Comparison of ENCODE assay signal across 23 cellular contexts in genomic region chr3:69118555-69118954, GRCh38. TPM values are rescaled to one million over a fixed set of nuclear protein-coding genes. Genes with fewer than 3 reads are reported as not detected.
DNase-seq lines count a peak whose midpoint lies in the region; ATAC-seq and TF ChIP-seq lines count a peak whose summit lies in the region.
"Had no signal": no experiment of that assay in that cellular context is flagged by ENCODE, and none has a peak within 500 bp of the region (broad histone marks: within the 10 kb centered on the region; RNA-seq: fewer than 3 reads in every experiment).

No MANE protein-coding gene starts in this region.

- no peak for DNase-seq in left ventricle myocardium inferior
- DNase-seq in heart left ventricle: no peak
- no peak for DNase-seq in psoas muscle
- DNase-seq in substantia nigra (lab: John Stamatoyannopoulos, UW): no peak
- no peak for DNase-seq in activated CD4-positive, alpha-beta memory T cell treated with anti-CD3 and anti-CD28 coated beads, Interleukin-2, amount 10 ng/mL, durations not matched to agents 7 days and 5 days
- no peak for DNase-seq in NCI-H2081 treated with DMSO at 0.1 percent for 48 hours (lab: John Stamatoyannopoulos, UW)
- DNase-seq: ACHN; AML-193; BE2C; CD4-positive, alpha-beta T cell; CD8-positive, alpha-beta memory T cell; DMS53; DMS79 treated with DMSO at 0.1 percent for 48 hours; H9 had no signal

- H3K4me3 Mint-ChIP-seq in activated CD4-positive, alpha-beta memory T cell treated with anti-CD3 and anti-CD28 coated beads, Interleukin-2, amount 10 ng/mL, durations not matched to agents 7 days and 5 days: no peak overlapping the region
- H3K4me3 Mint-ChIP-seq: CD14-positive monocyte; CD4-positive, alpha-beta T cell; CD8-positive, alpha-beta memory T cell; GM23338; H9 had no signal

- no peak overlapping the region for H3K27ac Mint-ChIP-seq in activated CD4-positive, alpha-beta memory T cell treated with anti-CD3 and anti-CD28 coated beads, Interleukin-2, amount 10 ng/mL, durations not matched to agents 7 days and 5 days
- H3K27ac Mint-ChIP-seq: CD14-positive monocyte; CD4-positive, alpha-beta T cell; CD8-positive, alpha-beta memory T cell; GM23338; H9 had no signal

- 85 to 94% (median 92%) methylated on average over 12 of the region's 12 CpGs for WGBS in heart left ventricle, 4 donors
- 54 to 70% (median 69%) methylated on average over 12 of the region's 12 CpGs for WGBS in psoas muscle, 3 donors

- H3K9me3 Mint-ChIP-seq in activated CD4-positive, alpha-beta memory T cell treated with anti-CD3 and anti-CD28 coated beads, Interleukin-2, amount 10 ng/mL, durations not matched to agents 7 days and 5 days: no peaks in the 10 kb centered on the region
- H3K9me3 Mint-ChIP-seq: CD14-positive monocyte; CD4-positive, alpha-beta T cell; CD8-positive, alpha-beta memory T cell; GM23338; H9 had no signal

- no peak for TF ChIP-seq CTCF in left ventricle myocardium inferior (IDR thresholded peaks at IDR 0.05; ENCODE audit: borderline replicate concordance)
- TF ChIP-seq CTCF in heart left ventricle (IDR thresholded peaks at IDR 0.05): no peak
- TF ChIP-seq CTCF in psoas muscle (IDR thresholded peaks at IDR 0.05): no peak

- peaks cover 5% of the 10 kb centered on the region for H3K4me1 Mint-ChIP-seq in activated CD4-positive, alpha-beta memory T cell treated with anti-CD3 and anti-CD28 coated beads, Interleukin-2, amount 10 ng/mL, durations not matched to agents 7 days and 5 days

- H3K27me3 ChIP-seq in left ventricle myocardium inferior (ENCODE audit: low read depth): no peaks in the 10 kb centered on the region
- no peaks in the 10 kb centered on the region for H3K27me3 ChIP-seq in heart left ventricle
- H3K27me3 ChIP-seq in psoas muscle (ENCODE audit: insufficient read depth in 3 of 3, low read length in 2 of 3): no peaks in the 10 kb centered on the region
- H3K27me3 ChIP-seq: BE2C; BLaER1 treated with 17β-estradiol and CSF1 and Interleukin-3, amounts not matched to agents 10 nM and 100 nM had no signal

- no peak for TF ChIP-seq POLR2A in heart left ventricle (IDR thresholded peaks at IDR 0.05)

- H3K4me1 ChIP-seq in left ventricle myocardium inferior: peaks cover 41% of the 10 kb centered on the region
- peaks cover 0 to 32% (median 10%) of the 10 kb centered on the region in 12 donors for H3K4me1 ChIP-seq in heart left ventricle
- peaks cover 38% of the 10 kb centered on the region for H3K4me1 ChIP-seq in psoas muscle
- H3K4me1 ChIP-seq: A549 had no signal

- POLR2A ChIA-PET in activated CD4-positive, alpha-beta memory T cell treated with anti-CD3 and anti-CD28 coated beads, Interleukin-2, amount 10 ng/mL, durations not matched to agents 7 days and 5 days (lab: Charles Lee): no interaction called here

- peak overlapping the region; percentile 87 for H3K27ac ChIP-seq in left ventricle myocardium inferior (replicated peaks)
- no peak overlapping the region for H3K27ac ChIP-seq in heart left ventricle
- H3K27ac ChIP-seq in psoas muscle: peak overlapping the region; percentile 98
- H3K27ac ChIP-seq in substantia nigra (ENCODE audit: low read depth, low read length, poor library complexity, severe bottlenecking): peak overlapping the region; percentile 88
- H3K27ac ChIP-seq: 22Rv1; A549; BLaER1 treated with 17β-estradiol and CSF1 and Interleukin-3, amounts not matched to agents 10 nM and 100 nM had no signal

- no peak for ATAC-seq in heart left ventricle
- ATAC-seq in psoas muscle: peak in 3 of 4 donors; percentile 12 to 43 (median 26)
- no peak for ATAC-seq in GM21526 (IDR thresholded peaks at IDR 0.05; ENCODE audit: low FRiP score, unreplicated experiment)
- ATAC-seq: A549, GM23338, HCT116 had no signal

- peak overlapping the region; percentile 57 for H3K4me3 ChIP-seq in left ventricle myocardium inferior
- H3K4me3 ChIP-seq in heart left ventricle: peak overlapping the region in 4 of 12 donors; percentile 11 to 45 (median 25)
- peak overlapping the region; percentile 65 for H3K4me3 ChIP-seq in psoas muscle
- H3K4me3 ChIP-seq: A549; BLaER1 treated with 17β-estradiol and CSF1 and Interleukin-3, amounts not matched to agents 10 nM and 100 nM; GM23338 had no signal

- intact Hi-C loops in left ventricle myocardium inferior (cut with micrococcal nuclease) (no loop called here), heart left ventricle (cut with DNase I) (loop anchor here in 1 of 10 donors (2.0 kb wide), 1 partner anchor 32 kb away; no protein-coding TSS in a partner anchor), psoas muscle (cut with DNase I) (loop anchor here in 1 of 2 donors (5.0 kb wide), 1 partner anchor 36 kb away; the partner anchor contains the start of genes ARL6IP5 and UBA3)

- H3K9me3 ChIP-seq in left ventricle myocardium inferior (replicated peaks) (no peaks in the 10 kb centered on the region), heart left ventricle (no peaks in the 10 kb centered on the region), psoas muscle (no peaks in the 10 kb centered on the region)
- H3K9me3 ChIP-seq: A549; BE2C; BLaER1 treated with 17β-estradiol and CSF1 and Interleukin-3, amounts not matched to agents 10 nM and 100 nM had no signal

- H3K27me3 Mint-ChIP-seq in activated CD4-positive, alpha-beta memory T cell treated with anti-CD3 and anti-CD28 coated beads, Interleukin-2, amount 10 ng/mL, durations not matched to agents 7 days and 5 days: no peaks in the 10 kb centered on the region
- H3K27me3 Mint-ChIP-seq: CD4-positive, alpha-beta T cell had no signal

- H3K36me3 ChIP-seq in left ventricle myocardium inferior (peaks cover 12% of the 10 kb centered on the region), heart left ventricle (peaks cover 0 to 7% (median 0%) of the 10 kb centered on the region in 9 donors), psoas muscle (ENCODE audit: insufficient read depth in 1 of 2, low read depth in 1 of 2) (peaks cover 0 to 12% of the 10 kb centered on the region in 2 donors)
- H3K36me3 ChIP-seq: BE2C; BLaER1 treated with 17β-estradiol and CSF1 and Interleukin-3, amounts not matched to agents 10 nM and 100 nM had no signal

- no peaks in the 10 kb centered on the region for H3K36me3 Mint-ChIP-seq in activated CD4-positive, alpha-beta memory T cell treated with anti-CD3 and anti-CD28 coated beads, Interleukin-2, amount 10 ng/mL, durations not matched to agents 7 days and 5 days (ENCODE audit: low read depth)
- H3K36me3 Mint-ChIP-seq: CD14-positive monocyte had no signal

- CTCF ChIA-PET in activated CD4-positive, alpha-beta memory T cell treated with anti-CD3 and anti-CD28 coated beads, Interleukin-2, amount 10 ng/mL, durations not matched to agents 7 days and 5 days (lab: Charles Lee): interaction anchor here (0.9 to 5.0 kb wide), 3 partner anchors 13 to 188 kb away, joined by 3 to 33 read pairs (median 8); no protein-coding TSS in a partner anchor

RNA-seq across cellular contexts. Expression of gene LMOD3, which starts 3.8 kb away (rescaled TPM):
- 154 TPM for total RNA-seq in left ventricle myocardium inferior
- 100 to 1,000 TPM in 8 of 9 donors, 10 to 100 TPM in 1; 95.9 to 233 (median 159) TPM for total RNA-seq in heart left ventricle
- 10 to 100 TPM; 38.6 to 99.8 TPM for polyA plus RNA-seq in heart left ventricle
- total RNA-seq in psoas muscle: 100 to 1,000 TPM; 127 to 258 (median 174) TPM
- polyA plus RNA-seq in psoas muscle: 100 to 1,000 TPM in 2 of 3 donors, 1 to 10 TPM in 1; 9.0 to 133 (median 129) TPM
- not detected for total RNA-seq in activated CD4-positive, alpha-beta memory T cell treated with anti-CD3 and anti-CD28 coated beads, Interleukin-2, amount 10 ng/mL, durations not matched to agents 7 days and 5 days
- total RNA-seq: CD4-positive, alpha-beta T cell; CD8-positive, alpha-beta memory T cell; Daoy; GM23338; H4; H9 had no signal
- polyA plus RNA-seq: A549, CD14-positive monocyte had no signal

RNA-seq across cellular contexts. Expression of gene ARL6IP5, which starts 33.8 kb away (rescaled TPM):
- total RNA-seq in left ventricle myocardium inferior (193 TPM), heart left ventricle (100 to 1,000 TPM; 164 to 231 (median 197) TPM), psoas muscle (100 to 1,000 TPM; 121 to 191 (median 156) TPM)
- polyA plus RNA-seq in heart left ventricle (100 to 1,000 TPM; 245 to 256 TPM), psoas muscle (100 to 1,000 TPM in 2 of 3 donors, 10 to 100 TPM in 1; 82.1 to 171 (median 146) TPM)
- total RNA-seq in activated CD4-positive, alpha-beta memory T cell treated with anti-CD3 and anti-CD28 coated beads, Interleukin-2, amount 10 ng/mL, durations not matched to agents 7 days and 5 days: 100 to 1,000 TPM; 179 to 182 TPM

RNA-seq across cellular contexts. Expression of gene UBA3, which starts 38.4 kb away (rescaled TPM):
- total RNA-seq in left ventricle myocardium inferior: 84.2 TPM
- 100 to 1,000 TPM in 2 of 9 donors, 10 to 100 TPM in 7; 70.9 to 117 (median 79.4) TPM for total RNA-seq in heart left ventricle
- 10 to 100 TPM; 45.1 to 57.7 TPM for polyA plus RNA-seq in heart left ventricle
- total RNA-seq in psoas muscle: 10 to 100 TPM; 32.7 to 44.6 (median 42.3) TPM
- 10 to 100 TPM; 20.5 to 59.3 (median 29.5) TPM for polyA plus RNA-seq in psoas muscle
- 10 to 100 TPM; 93.1 to 96.9 TPM for total RNA-seq in activated CD4-positive, alpha-beta memory T cell treated with anti-CD3 and anti-CD28 coated beads, Interleukin-2, amount 10 ng/mL, durations not matched to agents 7 days and 5 days

Comparison
In these comparisons a context has a peak if more than half of its experiments do, and no peak if none do; other contexts are left out.
1. H3K27ac ChIP-seq: peak in left ventricle myocardium inferior (single experiment), psoas muscle (single experiment) and substantia nigra (single experiment); none in heart left ventricle (0 of 12).
2. ATAC-seq: peak in psoas muscle (3 of 4); none in heart left ventricle (0 of 4) and GM21526 (single experiment).
3. RNA of gene LMOD3, which starts 3.8 kb away (total RNA-seq): 127 to 258 TPM in psoas muscle, 95.9 to 233 TPM in heart left ventricle and 154 TPM in left ventricle myocardium inferior (single experiment); not detected in activated CD4-positive, alpha-beta memory T cell treated with anti-CD3 and anti-CD28 coated beads, Interleukin-2, amount 10 ng/mL, durations not matched to agents 7 days and 5 days; every median in the first group is over 10 times any median in the second.